Comparison of ENCODE assay signal across 23 cellular contexts in genomic region chr5:32526815-32527214, GRCh38.
"Had no signal": no experiment of that assay in that cellular context is flagged by ENCODE, and none has a peak within 500 bp of the region (broad histone marks: within the 10 kb centered on the region; RNA-seq: fewer than 3 reads in every experiment).

No MANE protein-coding gene starts in this region.

- H3K27me3 Mint-ChIP-seq: activated CD4-positive, alpha-beta T cell treated with anti-CD3 and anti-CD28 coated beads for 36 hours; activated naive CD4-positive, alpha-beta T cell treated with anti-CD3 and anti-CD28 coated beads, Interleukin-2, amount 50 U/mL, for 24 hours; naive thymus-derived CD4-positive, alpha-beta T cell; stimulated activated naive CD8-positive, alpha-beta T cell treated with anti-CD3 and anti-CD28 coated beads, Interleukin-15, amount 100 ng/mL, for 72 hours had no signal

- H3K4me1 ChIP-seq: gastrocnemius medialis, left ventricle myocardium inferior, right lobe of liver had no signal

- H3K4me3 ChIP-seq: gastrocnemius medialis, left ventricle myocardium inferior, right lobe of liver, skin epidermis, tibial artery had no signal

- H3K27me3 ChIP-seq: gastrocnemius medialis, right lobe of liver, tibial artery had no signal

- H3K9me3 ChIP-seq: gastrocnemius medialis, left ventricle myocardium inferior, right lobe of liver, tibial artery had no signal

- H3K9me3 Mint-ChIP-seq: activated naive CD4-positive, alpha-beta T cell treated with anti-CD3 and anti-CD28 coated beads, Interleukin-2, amount 50 U/mL, for 24 hours; naive thymus-derived CD4-positive, alpha-beta T cell; stimulated activated effector memory CD8-positive, alpha-beta T cell treated with anti-CD3 and anti-CD28 coated beads, Interleukin-12 subunit alpha, Interleukin-12 subunit beta, amount 100 ng/mL, for 72 hours; stimulated activated naive CD8-positive, alpha-beta T cell treated with anti-CD3 and anti-CD28 coated beads, Interleukin-15, amount 100 ng/mL, for 72 hours had no signal

- H3K27ac ChIP-seq: gastrocnemius medialis, left ventricle myocardium inferior, right lobe of liver, skin epidermis, tibial artery had no signal

- H3K4me3 Mint-ChIP-seq: activated CD4-positive, alpha-beta T cell treated with anti-CD3 and anti-CD28 coated beads for 36 hours; activated naive CD4-positive, alpha-beta T cell treated with anti-CD3 and anti-CD28 coated beads, Interleukin-2, amount 50 U/mL, for 24 hours; brain; naive thymus-derived CD4-positive, alpha-beta T cell; neural crest cell; stimulated activated effector memory CD8-positive, alpha-beta T cell treated with anti-CD3 and anti-CD28 coated beads, Interleukin-12 subunit alpha, Interleukin-12 subunit beta, amount 100 ng/mL, for 72 hours; stimulated activated naive CD8-positive, alpha-beta T cell treated with anti-CD3 and anti-CD28 coated beads, Interleukin-15, amount 100 ng/mL, for 72 hours had no signal

- H3K27ac Mint-ChIP-seq: activated CD4-positive, alpha-beta T cell treated with anti-CD3 and anti-CD28 coated beads for 36 hours; activated naive CD4-positive, alpha-beta T cell treated with anti-CD3 and anti-CD28 coated beads, Interleukin-2, amount 50 U/mL, for 24 hours; brain; stimulated activated effector memory CD8-positive, alpha-beta T cell treated with anti-CD3 and anti-CD28 coated beads, Interleukin-12 subunit alpha, Interleukin-12 subunit beta, amount 100 ng/mL, for 72 hours had no signal

- H3K36me3 ChIP-seq: gastrocnemius medialis, left ventricle myocardium inferior, right lobe of liver, tibial artery had no signal

- DNase-seq: activated CD4-positive, alpha-beta T cell treated with anti-CD3 and anti-CD28 coated beads for 36 hours; activated CD4-positive, alpha-beta T cell treated with anti-CD3 and anti-CD28 coated beads, Interleukin-2, amount 50 U/mL, for 4 hours; activated gamma-delta T cell treated with Interleukin-2 at 50 U/mL for 16 hours; activated T-cell treated with anti-CD3 and anti-CD28 coated beads for 4 hours; aorta; dermis blood vessel endothelial cell; effector memory CD4-positive, alpha-beta T cell; gastrocnemius medialis; hippocampal formation; kidney glomerular epithelial cell; left ventricle myocardium inferior; naive thymus-derived CD4-positive, alpha-beta T cell; posterior cingulate gyrus; right lobe of liver; stimulated activated CD4-positive, alpha-beta T cell treated with anti-CD3 and anti-CD28 coated beads, Interleukin-2, amount 100 ng/mL, for 24 hours; stimulated activated naive CD8-positive, alpha-beta T cell treated with anti-CD3 and anti-CD28 coated beads, Interleukin-15, amount 100 ng/mL, for 72 hours; T-helper 9 cell; tibial artery had no signal

- H3K36me3 Mint-ChIP-seq: activated naive CD4-positive, alpha-beta T cell treated with anti-CD3 and anti-CD28 coated beads, Interleukin-2, amount 50 U/mL, for 24 hours; brain had no signal
